ENCODE assay signal across 1 cellular context in genomic region chr1:47865881-47866535, GRCh38.
TF ChIP-seq lines count a peak whose summit lies in the region.

No MANE protein-coding gene starts in this region.

TF ChIP-seq in HepG2, 621 proteins besides CTCF, POLR2A, EP300 and RAD21 (continued from another document and continues in another):
- TF ChIP-seq THRA (CRISPR knock-in tag; IDR thresholded peaks at IDR 0.05; ENCODE audit: borderline replicate concordance) (peak; percentile 16; the same call in 1 of the 2 replicates), MXI1 (IDR thresholded peaks at IDR 0.05; ENCODE audit: borderline replicate concordance, low read depth, low read length) (no peak), NFAT5 (CRISPR knock-in tag; IDR thresholded peaks at IDR 0.05) (no peak), SMC3 (IDR thresholded peaks at IDR 0.05; ENCODE audit: low read length) (no peak; the same call in 1 of the 2 replicates), REXO4 (CRISPR knock-in tag; IDR thresholded peaks at IDR 0.05; ENCODE audit: borderline replicate concordance) (no peak), NFKBIZ (CRISPR knock-in tag; IDR thresholded peaks at IDR 0.05) (peak; percentile 10; the same call in 1 of the 2 replicates), HNF1A (IDR thresholded peaks at IDR 0.05; ENCODE audit: low read depth) (no peak), HNF1A (CRISPR knock-in tag; IDR thresholded peaks at IDR 0.05; ENCODE audit: borderline replicate concordance) (no peak; the same call in 1 of the 2 replicates), FOXP1 (IDR thresholded peaks at IDR 0.05) (no peak), FOXP1 (CRISPR knock-in tag; IDR thresholded peaks at IDR 0.05) (peak; percentile 19; the same call in 1 of the 2 replicates), ZNF564 (CRISPR knock-in tag; IDR thresholded peaks at IDR 0.05) (no peak), ISX (CRISPR knock-in tag; conservative IDR thresholded peaks at IDR 0.05) (no peak), CREM (IDR thresholded peaks at IDR 0.05) (no peak), CREM (CRISPR knock-in tag; IDR thresholded peaks at IDR 0.05) (no peak), ZMYM4 (CRISPR knock-in tag; IDR thresholded peaks at IDR 0.05) (0 out of 2 replicates have a peak, but pooled peaks have one; percentile 31), SOX6 (IDR thresholded peaks at IDR 0.05) (no peak), SOX6 (CRISPR knock-in tag; IDR thresholded peaks at IDR 0.05) (peak; percentile 28; the same call in 1 of the 2 replicates), PRDM10 (CRISPR knock-in tag; IDR thresholded peaks at IDR 0.05; ENCODE audit: low read depth) (no peak), YEATS2 (CRISPR knock-in tag; IDR thresholded peaks at IDR 0.05; ENCODE audit: borderline replicate concordance) (no peak), KLF6 (CRISPR knock-in tag; IDR thresholded peaks at IDR 0.05) (no peak), PAF1 (CRISPR knock-in tag; IDR thresholded peaks at IDR 0.05) (no peak), CREB1 (IDR thresholded peaks at IDR 0.05) (no peak), CREB1 (CRISPR knock-in tag; IDR thresholded peaks at IDR 0.05) (peak; percentile 52; the same call in 1 of the 2 replicates), ZFP41 (CRISPR knock-in tag; IDR thresholded peaks at IDR 0.05; ENCODE audit: borderline replicate concordance) (no peak), TP53 (CRISPR knock-in tag; conservative IDR thresholded peaks at IDR 0.05) (no peak), KDM5A (IDR thresholded peaks at IDR 0.05; ENCODE audit: borderline replicate concordance, low read length) (no peak), ZNF710 (CRISPR knock-in tag; IDR thresholded peaks at IDR 0.05; ENCODE audit: borderline replicate concordance) (peak; percentile 66; the same call in 1 of the 2 replicates), THYN1 (CRISPR knock-in tag; IDR thresholded peaks at IDR 0.05; ENCODE audit: borderline replicate concordance, low read depth) (no peak), BCL3 (CRISPR knock-in tag; IDR thresholded peaks at IDR 0.05) (0 out of 2 replicates have a peak, but pooled peaks have one; percentile 40), FOXA1 (IDR thresholded peaks at IDR 0.05) (no peak), FOXA1 (CRISPR knock-in tag; IDR thresholded peaks at IDR 0.05) (no peak), IKZF1 (IDR thresholded peaks at IDR 0.05) (no peak), ZNF160 (CRISPR knock-in tag; IDR thresholded peaks at IDR 0.05) (no peak; the same call in 1 of the 2 replicates), DRAP1 (CRISPR knock-in tag; IDR thresholded peaks at IDR 0.05) (peak; percentile 46; the same call in 1 of the 2 replicates), ETV5 (CRISPR knock-in tag; IDR thresholded peaks at IDR 0.05; ENCODE audit: borderline replicate concordance) (peak; percentile 44; the same call in 1 of the 2 replicates), ZNF770 (CRISPR knock-in tag; IDR thresholded peaks at IDR 0.05) (no peak), ZNF180 (CRISPR knock-in tag; IDR thresholded peaks at IDR 0.05; ENCODE audit: borderline replicate concordance, low read depth) (no peak), ZFP1 (CRISPR knock-in tag; IDR thresholded peaks at IDR 0.05) (no peak), MEIS2 (CRISPR knock-in tag; IDR thresholded peaks at IDR 0.05) (peak; percentile 31; the same call in 1 of the 2 replicates), NR2F6 (IDR thresholded peaks at IDR 0.05) (no peak), NR2F6 (CRISPR knock-in tag; IDR thresholded peaks at IDR 0.05) (peak; percentile 52; the same call in 1 of the 2 replicates), ZNF333 (CRISPR knock-in tag; IDR thresholded peaks at IDR 0.05; ENCODE audit: borderline replicate concordance) (peak; percentile 64; the same call in 1 of the 2 replicates), JUND (CRISPR knock-in tag; IDR thresholded peaks at IDR 0.05) (no peak), REPIN1 (CRISPR knock-in tag; IDR thresholded peaks at IDR 0.05; ENCODE audit: borderline replicate concordance, low read depth) (no peak), ZNF766 (CRISPR knock-in tag; IDR thresholded peaks at IDR 0.05; ENCODE audit: borderline replicate concordance) (0 out of 2 replicates have a peak, but pooled peaks have one; percentile 61)
